14 cellular contexts compared by ENCODE assay signal in the genomic region with DNA sequence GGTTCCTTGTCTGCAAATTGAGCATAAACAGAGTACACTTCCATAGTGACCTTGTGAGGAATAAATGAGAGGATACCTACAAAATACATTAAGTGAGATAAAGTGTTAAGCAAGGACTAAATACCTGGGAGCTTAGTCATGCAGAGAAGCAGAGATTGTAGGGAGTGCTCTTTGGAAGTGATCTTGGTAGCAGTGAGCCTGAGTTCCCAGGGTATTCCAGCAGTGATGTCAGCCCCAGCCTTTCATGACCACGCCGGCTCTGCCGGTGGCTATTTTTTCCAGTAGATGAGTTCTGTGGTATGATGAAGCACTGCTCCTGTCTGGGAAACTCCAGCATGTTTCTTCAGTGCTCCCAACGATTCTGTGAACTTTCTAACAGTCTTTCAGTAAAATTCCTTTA.
DNase-seq lines count a peak whose midpoint lies in the region; ATAC-seq, FAIRE-seq and TF ChIP-seq lines count a peak whose summit lies in the region.
"Had no signal": no experiment of that assay in that cellular context is flagged by ENCODE, and none has a peak within 500 bp of the region (broad histone marks: within the 10 kb centered on the region; RNA-seq: fewer than 3 reads in every experiment).

No MANE protein-coding gene starts in this region.

- H3K4me2 ChIP-seq in astrocyte (ENCODE audit: low read length) (no peak overlapping the region), hepatocyte (no peak overlapping the region)

- H4K20me1 ChIP-seq in astrocyte (ENCODE audit: insufficient read depth, low read length), result no peaks in the 10 kb centered on the region
- no peaks in the 10 kb centered on the region for H4K20me1 ChIP-seq in hepatocyte (ENCODE audit: insufficient read depth, poor library complexity, severe bottlenecking)

- H3K9me2 ChIP-seq in hepatocyte (replicated peaks; ENCODE audit: insufficient read depth), result no peaks in the 10 kb centered on the region

- H3K4me1 ChIP-seq in astrocyte (ENCODE audit: insufficient read depth, low read length) (peaks cover 4% of the 10 kb centered on the region), hepatocyte (ENCODE audit: insufficient read depth) (peaks cover 4% of the 10 kb centered on the region)
- H3K4me1 ChIP-seq: Peyer's patch had no signal

- no peak overlapping the region for H2AFZ ChIP-seq in astrocyte (ENCODE audit: low read depth, low read length)
- H2AFZ ChIP-seq in hepatocyte, result no peak overlapping the region

- peaks cover 4% of the 10 kb centered on the region for H3K9me3 Mint-ChIP-seq in astrocyte (ENCODE audit: unreplicated experiment)

- H3K4me3 Mint-ChIP-seq in astrocyte (ENCODE audit: unreplicated experiment), result no peak overlapping the region
- H3K4me3 Mint-ChIP-seq: central memory CD8-positive, alpha-beta T cell; IgD-negative memory B cell had no signal

- H3K4me3 ChIP-seq in astrocyte (ENCODE audit: insufficient read depth, low read depth, low read length) (no peak overlapping the region), hepatocyte (no peak overlapping the region)
- H3K4me3 ChIP-seq: Peyer's patch, skin epidermis had no signal

- H3K36me3 ChIP-seq in astrocyte (ENCODE audit: insufficient read depth, low read length) (no peaks in the 10 kb centered on the region), hepatocyte (replicated peaks; ENCODE audit: insufficient read depth, low read depth) (no peaks in the 10 kb centered on the region)
- H3K36me3 ChIP-seq: Peyer's patch had no signal

- H3K36me3 Mint-ChIP-seq in astrocyte (ENCODE audit: low read depth, unreplicated experiment), result no peaks in the 10 kb centered on the region
- H3K36me3 Mint-ChIP-seq: IgD-negative memory B cell had no signal

- H3K27me3 ChIP-seq in astrocyte (ENCODE audit: insufficient read depth, low read length) (no peaks in the 10 kb centered on the region), hepatocyte (no peaks in the 10 kb centered on the region)
- H3K27me3 ChIP-seq: Peyer's patch had no signal

- ATAC-seq in sciatic nerve, result peak; percentile 60
- ATAC-seq in GM21786 (IDR thresholded peaks at IDR 0.05; ENCODE audit: unreplicated experiment), result no peak
- no peak for ATAC-seq in GM21423 (IDR thresholded peaks at IDR 0.05; ENCODE audit: unreplicated experiment)

- H3K9me3 ChIP-seq in astrocyte (ENCODE audit: insufficient read depth, low read depth, low read length) (no peaks in the 10 kb centered on the region), hepatocyte (ENCODE audit: low read depth) (no peaks in the 10 kb centered on the region)
- H3K9me3 ChIP-seq: Peyer's patch had no signal

- TF ChIP-seq CTCF in astrocyte (IDR thresholded peaks at IDR 0.05; ENCODE audit: insufficient read depth, low read depth, low read length) (no peak), hepatocyte (IDR thresholded peaks at IDR 0.05; ENCODE audit: poor library complexity) (no peak)

- WGBS in hepatocyte (ENCODE audit: low lambda C conversion rate, missing lambda C conversion rate), result 39% methylated on average over 4 of the region's 4 CpGs

- DNase-seq in HK-2 (ENCODE audit: unreplicated experiment) (peak; percentile 67), astrocyte (ENCODE audit: low read depth) (peak; percentile 85), hepatocyte (ENCODE audit: low spot score) (peak; percentile 79), sciatic nerve (ENCODE audit: low spot score) (no peak), midbrain (lab: John Stamatoyannopoulos, UW) (no peak)
- DNase-seq in central memory CD4-positive, alpha-beta T cell, result no peak
- DNase-seq: activated T-cell treated with anti-CD3 and anti-CD28 coated beads for 4 hours, foreskin melanocyte, Peyer's patch had no signal

- peak overlapping the region; percentile 79 for H3K27ac Mint-ChIP-seq in astrocyte (ENCODE audit: unreplicated experiment)
- H3K27ac Mint-ChIP-seq: IgD-negative memory B cell had no signal

- H3K9ac ChIP-seq in astrocyte (ENCODE audit: low read length), result no peak overlapping the region

- H3K79me2 ChIP-seq in astrocyte (ENCODE audit: insufficient read depth, low read length) (no peaks in the 10 kb centered on the region), hepatocyte (no peaks in the 10 kb centered on the region)

- FAIRE-seq in astrocyte (lab: Jason Lieb, UNC), result peak; percentile 5

- intact Hi-C loops in sciatic nerve (cut with DNase I), result no loop called here

- peaks cover 23% of the 10 kb centered on the region for H3K4me1 Mint-ChIP-seq in astrocyte (ENCODE audit: low read depth, unreplicated experiment)
- H3K4me1 Mint-ChIP-seq: central memory CD8-positive, alpha-beta T cell; IgD-negative memory B cell had no signal

- no peaks in the 10 kb centered on the region for H3K27me3 Mint-ChIP-seq in astrocyte (ENCODE audit: low read depth, unreplicated experiment)
- H3K27me3 Mint-ChIP-seq: central memory CD8-positive, alpha-beta T cell; IgD-negative memory B cell had no signal

- H3K27ac ChIP-seq in astrocyte (ENCODE audit: low read depth, low read length) (peak overlapping the region; percentile 14), hepatocyte (no peak overlapping the region)
- H3K27ac ChIP-seq: Peyer's patch, skin epidermis had no signal

Comparison
In these comparisons a context has a peak if more than half of its experiments do, and no peak if none do; other contexts are left out.
1. DNase-seq: peak in HK-2 (single experiment), astrocyte (single experiment) and hepatocyte (single experiment); none in sciatic nerve (single experiment), central memory CD4-positive, alpha-beta T cell (single experiment) and midbrain (single experiment).